ENCODE assay signal across 12 cellular contexts in the genomic region with DNA sequence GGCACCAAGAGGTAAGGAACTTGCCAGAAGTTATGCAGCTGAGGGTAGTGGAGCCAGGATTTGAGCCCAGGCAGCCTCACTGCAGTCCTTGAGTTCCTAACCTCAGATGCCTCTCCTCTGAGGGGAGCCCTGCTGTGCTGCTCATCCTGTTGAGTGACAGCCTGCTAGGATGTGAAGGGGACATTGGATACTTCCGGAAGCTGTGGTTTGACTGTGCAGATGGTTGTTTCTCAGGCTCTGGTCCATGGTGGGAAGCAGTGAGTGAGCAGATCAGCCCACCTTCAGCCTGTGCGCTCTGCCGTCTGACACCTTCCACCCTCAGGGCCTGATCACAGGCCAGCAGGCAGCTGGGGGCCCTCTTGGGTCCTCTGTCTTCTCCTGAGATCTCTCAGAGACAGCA.
DNase-seq lines count a peak whose midpoint lies in the region; ATAC-seq, FAIRE-seq and TF ChIP-seq lines count a peak whose summit lies in the region.
"Had no signal": no experiment of that assay in that cellular context is flagged by ENCODE, and none has a peak within 500 bp of the region (broad histone marks: within the 10 kb centered on the region; RNA-seq: fewer than 3 reads in every experiment).

No MANE protein-coding gene starts in this region.

- H4K8ac ChIP-seq in IMR-90 (ENCODE audit: low read depth in 2 of 2, low read length in 2 of 2): 0 out of 4 replicates have a peak overlapping the region, but pooled peaks of 1 of the 2 experiments have one; percentile 26

- peak overlapping the region; percentile 26 for H4K91ac ChIP-seq in IMR-90 (ENCODE audit: insufficient read depth, low read depth, low read length)

- in situ Hi-C loops in IMR-90 (cut with MboI; ENCODE audit: low sequenced_read_pairs): no loop called here

- no peak overlapping the region for H2AK9ac ChIP-seq in IMR-90 (replicated peaks; ENCODE audit: low read depth, low read length, poor library complexity)

- H3K4me1 ChIP-seq in IMR-90 (ENCODE audit: control insufficient read depth, insufficient read depth, low read length): peaks cover 33% of the 10 kb centered on the region
- H3K4me1 ChIP-seq: parathyroid adenoma had no signal

- CTCF ChIA-PET in IMR-90 (lab: Yijun Ruan, JAX): no interaction called here
- CTCF ChIA-PET in RWPE1 (lab: Yijun Ruan, JAX): interaction anchor here (1.1 kb wide), 1 partner anchor 13 kb away, joined by 3 read pairs; no protein-coding TSS in a partner anchor

- peak overlapping the region; percentile 18; the same call in 1 of the 2 replicates for H2AK5ac ChIP-seq in IMR-90 (ENCODE audit: low read depth, low read length)

- intact Hi-C loops in IMR-90 (cut with micrococcal nuclease): no loop called here

- H3K9ac ChIP-seq in IMR-90 (ENCODE audit: low read depth, low read length): no peak overlapping the region
- H3K9ac ChIP-seq: parathyroid adenoma had no signal

- peak overlapping the region; percentile 29 for H3K23ac ChIP-seq in IMR-90 (ENCODE audit: low read depth, low read length)

- no peak for DNase-seq in GM12892 (ENCODE audit: insufficient read length)
- peak; percentile 38 for DNase-seq in IMR-90
- DNase-seq in mesenteric fat pad (ENCODE audit: low spot score): peak; percentile 60
- no peak for DNase-seq in RWPE1 (ENCODE audit: low spot score)
- no peak for DNase-seq in activated CD4-positive, alpha-beta T cell treated with anti-CD3 and anti-CD28 coated beads, Interleukin-2, amount 50 U/mL, for 4 hours
- DNase-seq: activated naive CD8-positive, alpha-beta T cell treated with anti-CD3 and anti-CD28 coated beads for 36 hours; immature natural killer cell had no signal

- no peak for TF ChIP-seq RAD21 in IMR-90 (IDR thresholded peaks at IDR 0.05; ENCODE audit: low read length)

- no peak overlapping the region for H2AFZ ChIP-seq in IMR-90 (replicated peaks; ENCODE audit: low read length, poor library complexity)
- H2AFZ ChIP-seq: parathyroid adenoma had no signal

- H4K5ac ChIP-seq in IMR-90 (ENCODE audit: low read depth, low read length): no peak overlapping the region

- no peaks in the 10 kb centered on the region for H3K27me3 ChIP-seq in IMR-90 (ENCODE audit: control insufficient read depth, insufficient read depth, low read length)

- ATAC-seq in IMR-90 (ENCODE audit: low read depth): no peak
- no peak for ATAC-seq in GM21529 (IDR thresholded peaks at IDR 0.05; ENCODE audit: unreplicated experiment)
- ATAC-seq in GM21423 (IDR thresholded peaks at IDR 0.05; ENCODE audit: unreplicated experiment): no peak

- H2BK20ac ChIP-seq in IMR-90 (ENCODE audit: low read depth, low read length): peak overlapping the region; percentile 57; the same call in 1 of the 2 replicates

- no peak overlapping the region for H2BK5ac ChIP-seq in IMR-90 (ENCODE audit: low read depth, low read length, poor library complexity, severe bottlenecking)

- peak overlapping the region; percentile 35; the same call in 1 of the 2 replicates for H2BK120ac ChIP-seq in IMR-90 (ENCODE audit: low read depth, low read length)

- TF ChIP-seq POLR2A in GM12892 (IDR thresholded peaks at IDR 0.05; ENCODE audit: low read depth, low read length): no peak
- no peak for TF ChIP-seq POLR2A in IMR-90 (IDR thresholded peaks at IDR 0.05; ENCODE audit: low read depth, low read length)

- WGBS in IMR-90 (ENCODE audit: extremely low coverage in 2 of 2, insufficient read length in 1 of 2), 2 experiments: no CpG with 5 or more reads among the region's 3 CpGs

- peak overlapping the region; percentile 49; the same call in 1 of the 2 replicates for H3K14ac ChIP-seq in IMR-90 (replicated peaks; ENCODE audit: low read depth, low read length)

- peak overlapping the region; percentile 59; the same call in 1 of the 3 replicates for H2BK15ac ChIP-seq in IMR-90 (ENCODE audit: low read depth, low read length)

- no TSS peak for BruUV-seq in IMR-90 (replicated peaks; lab: Mats Ljungman, UMichigan)

- TF ChIP-seq CTCF in IMR-90 (conservative IDR thresholded peaks at IDR 0.05; ENCODE audit: low read depth, low read length): no peak
- TF ChIP-seq CTCF in RWPE1 (conservative IDR thresholded peaks at IDR 0.05; ENCODE audit: low read depth): no peak

- H3K4me3 ChIP-seq in IMR-90 (ENCODE audit: insufficient read depth, low read depth, low read length): no peak overlapping the region

- POLR2A ChIA-PET in IMR-90 (lab: Charles Lee; ENCODE audit: unreplicated experiment): no interaction called here
- POLR2A ChIA-PET in RWPE1 (lab: Yijun Ruan, JAX; ENCODE audit: low non-redundant PET): no interaction called here

- peaks cover 22% of the 10 kb centered on the region for H3K9me1 ChIP-seq in IMR-90 (ENCODE audit: insufficient read depth, low read length)

- H3K27ac ChIP-seq in IMR-90 (ENCODE audit: insufficient read depth, low read length): no peak overlapping the region
- H3K27ac ChIP-seq in RWPE1: no peak overlapping the region
- H3K27ac ChIP-seq: parathyroid adenoma had no signal

- H3K9me3 ChIP-seq in IMR-90 (ENCODE audit: control insufficient read depth, insufficient read depth, low read length): no peaks in the 10 kb centered on the region; the same call in 1 of the 2 replicates

- no peaks in the 10 kb centered on the region for H3K36me3 ChIP-seq in IMR-90 (ENCODE audit: control insufficient read depth, insufficient read depth, low read length)

- H3K18ac ChIP-seq in IMR-90 (ENCODE audit: low read depth, low read length): no peak overlapping the region; the same call in 1 of the 2 replicates

- peak overlapping the region; percentile 53 for H3K4ac ChIP-seq in IMR-90 (ENCODE audit: low read depth, low read length)

- peaks cover 4% of the 10 kb centered on the region for H4K20me1 ChIP-seq in IMR-90 (ENCODE audit: insufficient read depth, low read length)

- H3K4me2 ChIP-seq in IMR-90 (ENCODE audit: low read depth, low read length): no peak overlapping the region

- no peak overlapping the region for H3K56ac ChIP-seq in IMR-90 (ENCODE audit: extremely low read depth, insufficient read depth, low read length)

- FAIRE-seq in GM12892 (lab: Jason Lieb, UNC): peak; percentile 24
- FAIRE-seq: urothelium cell line had no signal

- peaks cover 4 to 9% of the 10 kb centered on the region in 2 experiments; a peak in 2 of 4 replicates for H3K79me1 ChIP-seq in IMR-90 (ENCODE audit: low read depth in 1 of 2, low read length in 2 of 2)

- dilution Hi-C loops in IMR-90 (cut with HindIII; ENCODE audit: low sequenced_read_pairs, unreplicated experiment): no loop called here

TF ChIP-seq in IMR-90, 13 proteins besides CTCF, POLR2A, EP300 and RAD21 (continues in another document):
- no peak for TF ChIP-seq FOS (IDR thresholded peaks at IDR 0.05; ENCODE audit: low read depth, low read length)
- no peak for TF ChIP-seq MAZ (IDR thresholded peaks at IDR 0.05; ENCODE audit: borderline replicate concordance, low read depth, low read length)
- TF ChIP-seq SMC3 (IDR thresholded peaks at IDR 0.05; ENCODE audit: low read depth, low read length): no peak
- TF ChIP-seq BHLHE40 (IDR thresholded peaks at IDR 0.05; ENCODE audit: low read depth, low read length): no peak
- TF ChIP-seq NFE2L2 (IDR thresholded peaks at IDR 0.05; ENCODE audit: low read depth, low read length): no peak
- no peak for TF ChIP-seq CEBPB (IDR thresholded peaks at IDR 0.05; ENCODE audit: low read depth, low read length)
- TF ChIP-seq RCOR1 (IDR thresholded peaks at IDR 0.05; ENCODE audit: insufficient replicate concordance, low read length): no peak
- TF ChIP-seq, protein P1, sequence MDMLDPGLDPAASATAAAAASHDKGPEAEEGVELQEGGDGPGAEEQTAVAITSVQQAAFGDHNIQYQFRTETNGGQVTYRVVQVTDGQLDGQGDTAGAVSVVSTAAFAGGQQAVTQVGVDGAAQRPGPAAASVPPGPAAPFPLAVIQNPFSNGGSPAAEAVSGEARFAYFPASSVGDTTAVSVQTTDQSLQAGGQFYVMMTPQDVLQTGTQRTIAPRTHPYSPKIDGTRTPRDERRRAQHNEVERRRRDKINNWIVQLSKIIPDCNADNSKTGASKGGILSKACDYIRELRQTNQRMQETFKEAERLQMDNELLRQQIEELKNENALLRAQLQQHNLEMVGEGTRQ (IDR thresholded peaks at IDR 0.05; ENCODE audit: low read depth, low read length): no peak
- TF ChIP-seq MAFK (IDR thresholded peaks at IDR 0.05; ENCODE audit: low read depth, low read length): no peak

TF ChIP-seq in PFSK-1, 5 proteins besides CTCF, POLR2A, EP300 and RAD21:
- TF ChIP-seq FOXP2 (optimal IDR thresholded peaks at IDR 0.05; ENCODE audit: borderline replicate concordance, extremely low read depth, extremely low read length, insufficient read depth): peak; percentile 56
- TF ChIP-seq, protein P2, sequence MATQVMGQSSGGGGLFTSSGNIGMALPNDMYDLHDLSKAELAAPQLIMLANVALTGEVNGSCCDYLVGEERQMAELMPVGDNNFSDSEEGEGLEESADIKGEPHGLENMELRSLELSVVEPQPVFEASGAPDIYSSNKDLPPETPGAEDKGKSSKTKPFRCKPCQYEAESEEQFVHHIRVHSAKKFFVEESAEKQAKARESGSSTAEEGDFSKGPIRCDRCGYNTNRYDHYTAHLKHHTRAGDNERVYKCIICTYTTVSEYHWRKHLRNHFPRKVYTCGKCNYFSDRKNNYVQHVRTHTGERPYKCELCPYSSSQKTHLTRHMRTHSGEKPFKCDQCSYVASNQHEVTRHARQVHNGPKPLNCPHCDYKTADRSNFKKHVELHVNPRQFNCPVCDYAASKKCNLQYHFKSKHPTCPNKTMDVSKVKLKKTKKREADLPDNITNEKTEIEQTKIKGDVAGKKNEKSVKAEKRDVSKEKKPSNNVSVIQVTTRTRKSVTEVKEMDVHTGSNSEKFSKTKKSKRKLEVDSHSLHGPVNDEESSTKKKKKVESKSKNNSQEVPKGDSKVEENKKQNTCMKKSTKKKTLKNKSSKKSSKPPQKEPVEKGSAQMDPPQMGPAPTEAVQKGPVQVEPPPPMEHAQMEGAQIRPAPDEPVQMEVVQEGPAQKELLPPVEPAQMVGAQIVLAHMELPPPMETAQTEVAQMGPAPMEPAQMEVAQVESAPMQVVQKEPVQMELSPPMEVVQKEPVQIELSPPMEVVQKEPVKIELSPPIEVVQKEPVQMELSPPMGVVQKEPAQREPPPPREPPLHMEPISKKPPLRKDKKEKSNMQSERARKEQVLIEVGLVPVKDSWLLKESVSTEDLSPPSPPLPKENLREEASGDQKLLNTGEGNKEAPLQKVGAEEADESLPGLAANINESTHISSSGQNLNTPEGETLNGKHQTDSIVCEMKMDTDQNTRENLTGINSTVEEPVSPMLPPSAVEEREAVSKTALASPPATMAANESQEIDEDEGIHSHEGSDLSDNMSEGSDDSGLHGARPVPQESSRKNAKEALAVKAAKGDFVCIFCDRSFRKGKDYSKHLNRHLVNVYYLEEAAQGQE (IDR thresholded peaks at IDR 0.05; ENCODE audit: insufficient read depth in 1 of 2, low read depth in 2 of 2, low read length in 2 of 2): peak in 1 of 2 experiments; percentile 6; a peak in 1 of 4 replicates
- no peak for TF ChIP-seq TAF1 (IDR thresholded peaks at IDR 0.05; ENCODE audit: borderline replicate concordance, insufficient read depth, low read length)

Comparison
In these comparisons a context has a peak if more than half of its experiments do, and no peak if none do; other contexts are left out.
1. DNase-seq: peak in IMR-90 (single experiment) and mesenteric fat pad (single experiment); none in GM12892 (single experiment), RWPE1 (single experiment) and activated CD4-positive, alpha-beta T cell treated with anti-CD3 and anti-CD28 coated beads, Interleukin-2, amount 50 U/mL, for 4 hours (0 of 2).